Comparison of ENCODE assay signal across 21 cellular contexts in the genomic region with DNA sequence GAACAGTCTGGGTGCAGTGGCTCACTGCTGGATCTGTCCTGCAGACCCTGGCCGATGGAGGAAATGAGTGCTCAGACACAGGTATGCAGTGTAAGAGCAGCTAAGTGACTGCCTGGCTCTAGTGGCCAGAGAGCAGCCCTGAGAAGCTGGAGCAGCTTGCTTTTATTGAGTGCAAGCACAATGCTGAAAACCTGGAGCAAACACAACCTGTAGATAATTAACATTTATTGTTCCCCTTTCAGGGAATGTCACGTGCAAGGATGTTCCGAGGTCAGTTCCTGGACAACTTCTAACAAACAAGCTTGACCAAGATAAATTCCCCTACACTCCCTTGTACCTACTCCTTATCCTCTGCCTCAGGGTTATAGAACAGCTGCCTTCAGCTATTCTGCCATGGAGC. TPM values are rescaled to one million over a fixed set of nuclear protein-coding genes. Genes with fewer than 3 reads are reported as not detected.
DNase-seq lines count a peak whose midpoint lies in the region; ATAC-seq, FAIRE-seq and TF ChIP-seq lines count a peak whose summit lies in the region.
"Had no signal": no experiment of that assay in that cellular context is flagged by ENCODE, and none has a peak within 500 bp of the region (broad histone marks: within the 10 kb centered on the region; RNA-seq: fewer than 3 reads in every experiment).

No MANE protein-coding gene starts in this region.

- DNase-seq in A549 (ENCODE audit: low read depth in 1 of 2, low spot score in 1 of 2), result peak in 1 of 2 experiments; percentile 42
- peak; percentile 55 for DNase-seq in HT-29 (ENCODE audit: low spot score)
- DNase-seq in left lobe of liver (ENCODE audit: low spot score), result no peak
- DNase-seq in NCI-H82 (lab: John Stamatoyannopoulos, UW), result no peak
- DNase-seq in cerebellar cortex (ENCODE audit: low spot score), result no peak
- no peak for DNase-seq in SKM-1 (lab: John Stamatoyannopoulos, UW; ENCODE audit: unreplicated experiment)
- DNase-seq: ACHN; activated CD4-positive, alpha-beta T cell treated with anti-CD3 and anti-CD28 coated beads, Interleukin-2, amount 10 ng/mL, durations not matched to agents 7 days and 5 days; CD4-positive, CD25-positive, alpha-beta regulatory T cell; EL; immature natural killer cell; MG63; NCI-H510A treated with DMSO at 0.1 percent for 48 hours; stimulated activated CD4-positive, alpha-beta T cell treated with anti-CD3 and anti-CD28 coated beads, Interleukin-12 subunit alpha, Interleukin-12 subunit beta, amount 100 ng/mL, for 4 hours; trophoblast cell had no signal

- no peak for TF ChIP-seq CTCF in A549 (IDR thresholded peaks at IDR 0.05)
- TF ChIP-seq CTCF in VCaP (conservative IDR thresholded peaks at IDR 0.05), result no peak

- peaks cover 39% of the 10 kb centered on the region for H3K4me1 ChIP-seq in A549

- no peak for FAIRE-seq in A549 (lab: Jason Lieb, UNC)
- FAIRE-seq: endometrium, HTR-8/SVneo had no signal

- POLR2A ChIA-PET in A549 (lab: Yijun Ruan, JAX), result no interaction called here

- peak overlapping the region; percentile 90 to 91 for H3K27ac ChIP-seq in A549
- H3K27ac ChIP-seq in VCaP, result peak overlapping the region; percentile 57

- ATAC-seq in A549, result no peak
- ATAC-seq in left lobe of liver, result peak; percentile 58
- no peak for ATAC-seq in HG03378 (IDR thresholded peaks at IDR 0.05; ENCODE audit: unreplicated experiment)
- ATAC-seq: stimulated activated memory B cell treated with anti-CD40 and anti-IgM and Interleukin-4, amounts not matched to agents 10 μg/mL and 1 μg/mL and 100 μg/mL, for 72 hours had no signal

- no peak for TF ChIP-seq RAD21 in A549 (conservative IDR thresholded peaks at IDR 0.05 in 1 of 2, IDR thresholded peaks at IDR 0.05 in 1 of 2)

- H3K4me2 ChIP-seq in A549, result peak overlapping the region; percentile 82

- no peak for TF ChIP-seq EP300 in A549 (IDR thresholded peaks at IDR 0.05)

- TF ChIP-seq POLR2A in A549 (IDR thresholded peaks at IDR 0.05; ENCODE audit: low read length), result no peak

- H3K9me3 ChIP-seq in A549, result no peaks in the 10 kb centered on the region
- H3K9me3 ChIP-seq: MG63 had no signal

- WGBS in A549 (ENCODE audit: missing lambda C conversion rate), result 50% methylated on average over 3 of the region's 3 CpGs

- no peak overlapping the region for H3K4me3 ChIP-seq in A549
- H3K4me3 ChIP-seq: MG63 had no signal

- CTCF ChIA-PET in A549 (lab: Yijun Ruan, JAX), result interaction anchor here (1.1 to 4.2 kb wide), 7 partner anchors 18 to 627 kb away, joined by 3 to 15 read pairs (median 7); no protein-coding TSS in a partner anchor

TF ChIP-seq in A549, 52 proteins besides CTCF, POLR2A, EP300 and RAD21:
- no peak for TF ChIP-seq EHMT2 (IDR thresholded peaks at IDR 0.05; ENCODE audit: low read depth)
- TF ChIP-seq, protein P1, sequence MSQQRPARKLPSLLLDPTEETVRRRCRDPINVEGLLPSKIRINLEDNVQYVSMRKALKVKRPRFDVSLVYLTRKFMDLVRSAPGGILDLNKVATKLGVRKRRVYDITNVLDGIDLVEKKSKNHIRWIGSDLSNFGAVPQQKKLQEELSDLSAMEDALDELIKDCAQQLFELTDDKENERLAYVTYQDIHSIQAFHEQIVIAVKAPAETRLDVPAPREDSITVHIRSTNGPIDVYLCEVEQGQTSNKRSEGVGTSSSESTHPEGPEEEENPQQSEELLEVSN (IDR thresholded peaks at IDR 0.05; ENCODE audit: borderline replicate concordance, low read depth), result no peak
- TF ChIP-seq PHF8 (IDR thresholded peaks at IDR 0.05; ENCODE audit: borderline replicate concordance, low read depth), result no peak
- TF ChIP-seq JUNB (IDR thresholded peaks at IDR 0.05), result no peak
- TF ChIP-seq, protein P2, sequence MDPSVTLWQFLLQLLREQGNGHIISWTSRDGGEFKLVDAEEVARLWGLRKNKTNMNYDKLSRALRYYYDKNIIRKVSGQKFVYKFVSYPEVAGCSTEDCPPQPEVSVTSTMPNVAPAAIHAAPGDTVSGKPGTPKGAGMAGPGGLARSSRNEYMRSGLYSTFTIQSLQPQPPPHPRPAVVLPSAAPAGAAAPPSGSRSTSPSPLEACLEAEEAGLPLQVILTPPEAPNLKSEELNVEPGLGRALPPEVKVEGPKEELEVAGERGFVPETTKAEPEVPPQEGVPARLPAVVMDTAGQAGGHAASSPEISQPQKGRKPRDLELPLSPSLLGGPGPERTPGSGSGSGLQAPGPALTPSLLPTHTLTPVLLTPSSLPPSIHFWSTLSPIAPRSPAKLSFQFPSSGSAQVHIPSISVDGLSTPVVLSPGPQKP (IDR thresholded peaks at IDR 0.05; ENCODE audit: low read depth, low read length), result no peak
- TF ChIP-seq JUN (IDR thresholded peaks at IDR 0.05), result no peak
- TF ChIP-seq CBX8 (IDR thresholded peaks at IDR 0.05), result no peak
- no peak for TF ChIP-seq KDM5A (IDR thresholded peaks at IDR 0.05)
- TF ChIP-seq MAFK (IDR thresholded peaks at IDR 0.05; ENCODE audit: partially characterized antibody), result no peak
- no peak for TF ChIP-seq TP53 (CRISPR knock-in tag; IDR thresholded peaks at IDR 0.05)
- TF ChIP-seq NR3C1 (IDR thresholded peaks at IDR 0.05), result no peak
- no peak for TF ChIP-seq SREBF2 (IDR thresholded peaks at IDR 0.05)
- no peak for TF ChIP-seq NFE2L2 (conservative IDR thresholded peaks at IDR 0.05; ENCODE audit: low read length)

RNA-seq across cellular contexts. Expression of a gene that starts 31.4 kb away (rescaled TPM):
- polyA plus RNA-seq in A549 (2011; rRNA removed) (2.2 and 2.8 TPM in 2 replicates), A549 (2017; fragmentation: RNase III; extraction: RNeasy Plus Mini Kit Qiagen cat#74134 plus additional on column Dnase treatment) (1.0 to 2.1 TPM (median 1.3 TPM) in 3 replicates)
- polyA plus RNA-seq in A549 (2012; cell fraction: cytosol; rRNA removed), result 1.3 and 1.7 TPM in 2 replicates
- polyA plus RNA-seq in A549 (2012; cell fraction: nucleus; rRNA removed), result 1.1 and 1.6 TPM in 2 replicates
- polyA minus RNA-seq in A549 (2011; rRNA and poly(A)+ RNA removed), result 0.79 and 1.0 TPM in 2 replicates
- total RNA-seq in HT-29 (2014; rRNA removed; shearing (Covaris generic)), result 9.1 and 11.9 TPM in 2 replicates
- total RNA-seq in left lobe of liver, result 48.6 TPM
- total RNA-seq: activated CD4-positive, alpha-beta T cell treated with anti-CD3 and anti-CD28 coated beads, Interleukin-2, amount 10 ng/mL, durations not matched to agents 7 days and 5 days; CD4-positive, CD25-positive, alpha-beta regulatory T cell; pulmonary artery endothelial cell had no signal
- polyA plus RNA-seq: CD4-positive, CD25-positive, alpha-beta regulatory T cell; immature natural killer cell had no signal
